ENCODE assay signal across 9 cellular contexts in genomic region chr17:7383371-7383741, GRCh38. TPM values are rescaled to one million over a fixed set of nuclear protein-coding genes. Genes with fewer than 3 reads are reported as not detected.
DNase-seq lines count a peak whose midpoint lies in the region; ATAC-seq, FAIRE-seq and TF ChIP-seq lines count a peak whose summit lies in the region.
"Had no signal": no experiment of that assay in that cellular context is flagged by ENCODE, and none has a peak within 500 bp of the region (broad histone marks: within the 10 kb centered on the region; RNA-seq: fewer than 3 reads in every experiment).

No MANE protein-coding gene starts in this region.

- no peak overlapping the region for H3K9ac ChIP-seq in astrocyte (ENCODE audit: low read length)

- DNase-seq in GM12865 (ENCODE audit: low read depth) (no peak), astrocyte (ENCODE audit: low read depth) (no peak), mucosa of descending colon (no peak), EL (no peak)
- no peak for DNase-seq in naive thymus-derived CD8-positive, alpha-beta T cell

- ATAC-seq in naive thymus-derived CD8-positive, alpha-beta T cell: no peak
- no peak for ATAC-seq in GM19324 (IDR thresholded peaks at IDR 0.05; ENCODE audit: low FRiP score, unreplicated experiment)
- no peak for ATAC-seq in mucosa of descending colon
- ATAC-seq in GM21367 (IDR thresholded peaks at IDR 0.05; ENCODE audit: unreplicated experiment): no peak

- H3K4me2 ChIP-seq in astrocyte (ENCODE audit: low read length): peak overlapping the region; percentile 93

- H3K36me3 Mint-ChIP-seq in astrocyte (ENCODE audit: low read depth, unreplicated experiment): peaks cover 9% of the 10 kb centered on the region
- H3K36me3 Mint-ChIP-seq in naive thymus-derived CD8-positive, alpha-beta T cell: peaks cover 5 to 15% (median 6%) of the 10 kb centered on the region in 3 donors

- intact Hi-C loops in mucosa of descending colon (cut with DNase I, micrococcal nuclease): no loop called here

- peaks cover 13% of the 10 kb centered on the region for H3K9me3 Mint-ChIP-seq in astrocyte (ENCODE audit: unreplicated experiment)
- H3K9me3 Mint-ChIP-seq in naive thymus-derived CD8-positive, alpha-beta T cell: peaks cover 0 to 5% (median 0%) of the 10 kb centered on the region in 9 donors

- peaks cover 27% of the 10 kb centered on the region for H3K27me3 ChIP-seq in ACC112 (ENCODE audit: insufficient read depth, low read length)
- H3K27me3 ChIP-seq in astrocyte (ENCODE audit: insufficient read depth, low read length): peaks cover 40% of the 10 kb centered on the region

- H3K36me3 ChIP-seq in ACC112 (ENCODE audit: insufficient read depth, low read length): no peaks in the 10 kb centered on the region
- peaks cover 2% of the 10 kb centered on the region for H3K36me3 ChIP-seq in astrocyte (ENCODE audit: insufficient read depth, low read length)
- H3K36me3 ChIP-seq in mucosa of descending colon (ENCODE audit: low read depth): no peaks in the 10 kb centered on the region

- POLR2A ChIA-PET in naive thymus-derived CD8-positive, alpha-beta T cell (lab: Charles Lee): interaction anchor here (0.5 to 4.5 kb wide), 17 partner anchors 11 to 303 kb away, joined by 3 to 50 read pairs (median 8); partner anchors contain the start of genes ACAP1, KCTD11, NEURL4 and PLSCR3

- H2AFZ ChIP-seq in ACC112 (ENCODE audit: low read length, unreplicated experiment): no peak overlapping the region
- H2AFZ ChIP-seq in astrocyte (ENCODE audit: low read depth, low read length): peak overlapping the region; percentile 69

- H3K27me3 Mint-ChIP-seq in astrocyte (ENCODE audit: low read depth, unreplicated experiment): peaks cover 29% of the 10 kb centered on the region
- peaks cover 14 to 38% (median 30%) of the 10 kb centered on the region in 5 donors for H3K27me3 Mint-ChIP-seq in naive thymus-derived CD8-positive, alpha-beta T cell

- H3K27ac Mint-ChIP-seq in astrocyte (ENCODE audit: unreplicated experiment): no peak overlapping the region
- H3K27ac Mint-ChIP-seq in naive thymus-derived CD8-positive, alpha-beta T cell: peak overlapping the region in 6 of 10 donors; percentile 27 to 95 (median 76)

- H3K4me1 Mint-ChIP-seq in astrocyte (ENCODE audit: low read depth, unreplicated experiment): no peaks in the 10 kb centered on the region
- peaks cover 15 to 42% (median 24%) of the 10 kb centered on the region in 4 donors for H3K4me1 Mint-ChIP-seq in naive thymus-derived CD8-positive, alpha-beta T cell

- H3K27ac ChIP-seq in ACC112 (ENCODE audit: low read depth, low read length): no peak overlapping the region
- no peak overlapping the region for H3K27ac ChIP-seq in astrocyte (ENCODE audit: low read depth, low read length)

- TF ChIP-seq CTCF in GM12865 (IDR thresholded peaks at IDR 0.05; ENCODE audit: insufficient read depth, low read depth, low read length, missing control alignments) (no peak), astrocyte (IDR thresholded peaks at IDR 0.05; ENCODE audit: insufficient read depth, low read depth, low read length) (no peak), mucosa of descending colon (IDR thresholded peaks at IDR 0.05) (no peak)

- FAIRE-seq in astrocyte (lab: Jason Lieb, UNC): no peak

- H3K79me2 ChIP-seq in ACC112 (ENCODE audit: control insufficient read depth, insufficient read depth, low read length, unreplicated experiment): no peaks in the 10 kb centered on the region
- no peaks in the 10 kb centered on the region for H3K79me2 ChIP-seq in astrocyte (ENCODE audit: insufficient read depth, low read length)

- no peaks in the 10 kb centered on the region for H3K4me1 ChIP-seq in ACC112 (ENCODE audit: control insufficient read depth, insufficient read depth, low read length, unreplicated experiment)
- peaks cover 19% of the 10 kb centered on the region for H3K4me1 ChIP-seq in astrocyte (ENCODE audit: insufficient read depth, low read length)
- peaks cover 7% of the 10 kb centered on the region for H3K4me1 ChIP-seq in mucosa of descending colon (ENCODE audit: low read depth)

- H3K4me3 Mint-ChIP-seq in astrocyte (ENCODE audit: unreplicated experiment): no peak overlapping the region
- H3K4me3 Mint-ChIP-seq in naive thymus-derived CD8-positive, alpha-beta T cell: peak overlapping the region; percentile 24 to 94 (median 81)

- peaks cover 6% of the 10 kb centered on the region for H3K9me3 ChIP-seq in astrocyte (ENCODE audit: insufficient read depth, low read depth, low read length)
- no peaks in the 10 kb centered on the region for H3K9me3 ChIP-seq in mucosa of descending colon

- H4K20me1 ChIP-seq in astrocyte (ENCODE audit: insufficient read depth, low read length): peaks cover 9% of the 10 kb centered on the region

- H3K4me3 ChIP-seq in ACC112 (ENCODE audit: low read depth, low read length): 0 out of 2 replicates have a peak overlapping the region, but pooled peaks have one; percentile 66
- H3K4me3 ChIP-seq in GM12865 (ENCODE audit: low read depth, low read length): peak overlapping the region; percentile 66
- no peak overlapping the region for H3K4me3 ChIP-seq in astrocyte (ENCODE audit: insufficient read depth, low read depth, low read length)
- H3K4me3 ChIP-seq in mucosa of descending colon: no peak overlapping the region

RNA-seq across cellular contexts. Expression of gene TNK1, which starts 2.5 kb away (rescaled TPM):
- 0.36 and 1.6 TPM in 2 replicates for total RNA-seq in astrocyte
- total RNA-seq in naive thymus-derived CD8-positive, alpha-beta T cell: 10 to 100 TPM; 20.8 to 23.1 TPM
- 1 to 10 TPM; 5.8 to 8.5 (median 7.6) TPM for polyA plus RNA-seq in naive thymus-derived CD8-positive, alpha-beta T cell
- 10 to 100 TPM; 16.4 to 29.5 (median 20.7) TPM for total RNA-seq in mucosa of descending colon

RNA-seq across cellular contexts. Expression of gene PLSCR3, which starts 11.0 kb away (rescaled TPM):
- total RNA-seq in astrocyte (65.7 and 67.6 TPM in 2 replicates), mucosa of descending colon (10 to 100 TPM in 2 of 3 donors, 1 to 10 TPM in 1; 5.5 to 21.6 (median 16.4) TPM)
- 10 to 100 TPM; 75.8 to 79.4 TPM for total RNA-seq in naive thymus-derived CD8-positive, alpha-beta T cell
- 100 to 1,000 TPM in 2 of 3 donors, 10 to 100 TPM in 1; 90.5 to 152 (median 125) TPM for polyA plus RNA-seq in naive thymus-derived CD8-positive, alpha-beta T cell

RNA-seq across cellular contexts. Expression of gene TMEM256, which starts 20.5 kb away (rescaled TPM):
- total RNA-seq in astrocyte (45.7 and 52.9 TPM in 2 replicates), mucosa of descending colon (10 to 100 TPM; 51.9 to 85.1 (median 64.9) TPM)
- 10 to 100 TPM; 45.4 to 50.9 TPM for total RNA-seq in naive thymus-derived CD8-positive, alpha-beta T cell
- 10 to 100 TPM; 62.6 to 96.5 (median 81.4) TPM for polyA plus RNA-seq in naive thymus-derived CD8-positive, alpha-beta T cell

RNA-seq across cellular contexts. Expression of gene NLGN2, which starts 24.3 kb away (rescaled TPM):
- total RNA-seq in astrocyte (77.3 and 80.7 TPM in 2 replicates), mucosa of descending colon (10 to 100 TPM in 1 of 3 donors, 1 to 10 TPM in 2; 2.9 to 38.0 (median 6.7) TPM)
- 10 to 100 TPM; 12.3 to 14.7 TPM for total RNA-seq in naive thymus-derived CD8-positive, alpha-beta T cell
- polyA plus RNA-seq in naive thymus-derived CD8-positive, alpha-beta T cell: under 1 TPM; 0.03 to 0.23 (median 0.08) TPM

RNA-seq across cellular contexts. Expression of gene TMEM95, which starts 28.4 kb away (rescaled TPM):
- total RNA-seq in astrocyte (0.30 TPM in 1 of 2 replicates, not detected in the other), mucosa of descending colon (under 1 TPM in 1 of 3 donors, not detected in 2; 0.26 TPM)
- not detected for total RNA-seq in naive thymus-derived CD8-positive, alpha-beta T cell
- polyA plus RNA-seq in naive thymus-derived CD8-positive, alpha-beta T cell: not detected
- total RNA-seq: HT1080 had no signal

Comparison
In these comparisons a context has a peak if more than half of its experiments do, and no peak if none do; other contexts are left out.
1. H3K4me3 ChIP-seq: peak in ACC112 (single experiment) and GM12865 (single experiment); none in astrocyte (single experiment) and mucosa of descending colon (single experiment).